Comparison of ENCODE assay signal across 15 cellular contexts in the genomic region with DNA sequence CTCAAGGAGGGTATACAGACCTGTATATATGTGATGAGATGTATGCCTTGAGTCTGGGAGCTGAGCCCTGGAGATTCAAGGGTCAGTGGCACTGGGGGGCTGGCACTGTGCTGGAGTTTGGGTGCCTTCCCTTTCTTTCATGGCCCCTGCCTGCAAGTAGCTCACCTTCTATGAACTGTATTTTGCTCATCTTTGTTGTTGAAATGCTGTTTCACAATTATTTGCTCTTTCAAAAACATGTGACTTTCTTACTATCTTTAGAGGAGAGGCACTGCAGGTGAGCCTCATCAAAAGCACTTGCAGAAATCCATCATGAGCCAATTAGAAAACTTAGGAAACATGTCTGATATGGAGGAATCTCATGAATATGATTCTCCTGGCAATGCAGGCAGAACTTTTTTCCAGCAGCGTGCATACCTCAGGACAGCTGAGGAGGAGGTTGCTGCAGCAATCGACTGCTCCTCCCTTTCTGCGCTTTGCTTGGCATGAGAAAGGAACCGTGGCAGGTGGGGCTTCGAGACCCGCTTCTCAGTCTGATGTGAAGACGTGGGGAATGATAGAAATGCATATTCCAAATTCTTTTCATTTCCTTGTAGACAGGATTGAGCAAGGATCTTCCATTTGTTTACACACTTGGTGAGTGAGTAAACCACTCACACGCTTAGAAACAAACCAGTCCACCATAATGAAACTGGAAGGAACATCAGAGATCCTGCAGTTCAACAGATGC.
DNase-seq lines count a peak whose midpoint lies in the region; ATAC-seq and TF ChIP-seq lines count a peak whose summit lies in the region.
"Had no signal": no experiment of that assay in that cellular context is flagged by ENCODE, and none has a peak within 500 bp of the region (broad histone marks: within the 10 kb centered on the region; RNA-seq: fewer than 3 reads in every experiment).

No MANE protein-coding gene starts in this region.

- H3K4me1 ChIP-seq in IMR-90 (ENCODE audit: control insufficient read depth, insufficient read depth, low read length) (peaks cover 16% of the 10 kb centered on the region), lower lobe of right lung (peaks cover 4% of the 10 kb centered on the region)
- H3K4me1 ChIP-seq in naive thymus-derived CD4-positive, alpha-beta T cell (ENCODE audit: control insufficient read depth in 2 of 2, insufficient read depth in 2 of 2, low read length in 2 of 2): no peaks in the 10 kb centered on the region
- H3K4me1 ChIP-seq: neural progenitor cell, testis had no signal

- peak overlapping the region; percentile 38 to 91; a peak in 3 of 4 replicates for H4K8ac ChIP-seq in IMR-90 (ENCODE audit: low read depth in 2 of 2, low read length in 2 of 2)

- intact Hi-C loops in IMR-90 (cut with micrococcal nuclease) (no loop called here), lower lobe of right lung (cut with DNase I) (no loop called here)
- intact Hi-C loops in naive thymus-derived CD4-positive, alpha-beta T cell (cut with micrococcal nuclease): no loop called here

- H3K79me1 ChIP-seq in IMR-90 (ENCODE audit: low read depth in 1 of 2, low read length in 2 of 2): no peaks in the 10 kb centered on the region; a peak in 1 of 4 replicates

- H3K4me2 ChIP-seq in IMR-90 (ENCODE audit: low read depth, low read length): peak overlapping the region; percentile 72
- H3K4me2 ChIP-seq: neural progenitor cell had no signal

- DNase-seq in AG04449 (ENCODE audit: low read depth, low spot score): peak; percentile 47
- DNase-seq in IMR-90: peak; percentile 89
- DNase-seq in epithelial cell of esophagus (ENCODE audit: low read depth): peak; percentile 52
- DNase-seq in lower lobe of right lung: no peak
- no peak for DNase-seq in naive thymus-derived CD4-positive, alpha-beta T cell
- no peak for DNase-seq in NAMALWA (ENCODE audit: low spot score)
- DNase-seq: activated T-cell treated with anti-CD3 and anti-CD28 coated beads, Interleukin-2, amount 50 U/mL, for 1 hour; left colon; NCI-H1417 treated with DMSO at 0.1 percent for 48 hours; NCI-H526 treated with DMSO at 0.1 percent for 48 hours; testis had no signal

- H3K27ac ChIP-seq in IMR-90 (ENCODE audit: insufficient read depth, low read length) (peak overlapping the region; percentile 67; the same call in 1 of the 2 replicates), lower lobe of right lung (peak overlapping the region; percentile 47)
- no peak overlapping the region for H3K27ac ChIP-seq in naive thymus-derived CD4-positive, alpha-beta T cell (ENCODE audit: low read depth, low read length)
- H3K27ac ChIP-seq: neural progenitor cell, RWPE1, testis had no signal

- H3K4ac ChIP-seq in IMR-90 (ENCODE audit: low read depth, low read length): peak overlapping the region; percentile 85

- H3K4me3 ChIP-seq in AG04449 (ENCODE audit: low read depth, low read length): no peak overlapping the region
- peak overlapping the region; percentile 28; the same call in 1 of the 2 replicates for H3K4me3 ChIP-seq in IMR-90 (ENCODE audit: insufficient read depth, low read depth, low read length)
- no peak overlapping the region for H3K4me3 ChIP-seq in epithelial cell of esophagus (ENCODE audit: low read length)
- peak overlapping the region; percentile 19 for H3K4me3 ChIP-seq in lower lobe of right lung
- H3K4me3 ChIP-seq in naive thymus-derived CD4-positive, alpha-beta T cell (ENCODE audit: low read length): no peak overlapping the region
- H3K4me3 ChIP-seq: neural progenitor cell, testis had no signal

- H2AK9ac ChIP-seq in IMR-90 (replicated peaks; ENCODE audit: low read depth, low read length, poor library complexity): peak overlapping the region; percentile 3

- H2AK5ac ChIP-seq in IMR-90 (ENCODE audit: low read depth, low read length): peak overlapping the region; percentile 87

- no peaks in the 10 kb centered on the region for H3K9me3 ChIP-seq in IMR-90 (ENCODE audit: control insufficient read depth, insufficient read depth, low read length)
- no peaks in the 10 kb centered on the region for H3K9me3 ChIP-seq in lower lobe of right lung
- H3K9me3 ChIP-seq in naive thymus-derived CD4-positive, alpha-beta T cell (ENCODE audit: control insufficient read depth in 2 of 3, low read length in 3 of 3): no peaks in the 10 kb centered on the region
- H3K9me3 ChIP-seq: testis had no signal

- H3K36me3 ChIP-seq in IMR-90 (ENCODE audit: control insufficient read depth, insufficient read depth, low read length): no peaks in the 10 kb centered on the region
- H3K36me3 ChIP-seq in lower lobe of right lung: no peaks in the 10 kb centered on the region
- H3K36me3 ChIP-seq in naive thymus-derived CD4-positive, alpha-beta T cell (ENCODE audit: control insufficient read depth in 2 of 3, insufficient read depth in 3 of 3, low read length in 3 of 3): no peaks in the 10 kb centered on the region
- H3K36me3 ChIP-seq: neural progenitor cell had no signal

- POLR2A ChIA-PET in AG04449 (lab: Yijun Ruan, JAX): interaction anchor here (0.9 kb wide), 1 partner anchor 15 kb away, joined by 3 read pairs; no protein-coding TSS in a partner anchor
- POLR2A ChIA-PET in IMR-90 (lab: Charles Lee; ENCODE audit: unreplicated experiment): no interaction called here
- POLR2A ChIA-PET in naive thymus-derived CD4-positive, alpha-beta T cell (lab: Charles Lee): no interaction called here

- peak overlapping the region; percentile 92 for H3K56ac ChIP-seq in IMR-90 (ENCODE audit: extremely low read depth, insufficient read depth, low read length)

- dilution Hi-C loops in IMR-90 (cut with HindIII; ENCODE audit: low sequenced_read_pairs, unreplicated experiment): no loop called here

- ATAC-seq in IMR-90 (ENCODE audit: low read depth) (peak; percentile 84), lower lobe of right lung (peak; percentile 81 to 82), HG03139 (IDR thresholded peaks at IDR 0.05; ENCODE audit: unreplicated experiment) (no peak), GM21367 (IDR thresholded peaks at IDR 0.05; ENCODE audit: unreplicated experiment) (no peak)
- no peak for ATAC-seq in naive thymus-derived CD4-positive, alpha-beta T cell
- ATAC-seq: left colon had no signal

- peak overlapping the region; percentile 89 for H3K23ac ChIP-seq in IMR-90 (ENCODE audit: low read depth, low read length)

- H3K36me3 Mint-ChIP-seq in naive thymus-derived CD4-positive, alpha-beta T cell: peaks cover 0 to 6% (median 0%) of the 10 kb centered on the region in 5 donors
- H3K36me3 Mint-ChIP-seq: neural progenitor cell had no signal

- peak overlapping the region; percentile 92 for H2BK20ac ChIP-seq in IMR-90 (ENCODE audit: low read depth, low read length)

- H2BK120ac ChIP-seq in IMR-90 (ENCODE audit: low read depth, low read length): peak overlapping the region; percentile 93

- no peaks in the 10 kb centered on the region for H4K20me1 ChIP-seq in IMR-90 (ENCODE audit: insufficient read depth, low read length)

- H3K4me1 Mint-ChIP-seq in naive thymus-derived CD4-positive, alpha-beta T cell: no peaks in the 10 kb centered on the region

- no peak for TF ChIP-seq POLR2A in IMR-90 (IDR thresholded peaks at IDR 0.05; ENCODE audit: low read depth, low read length)

- no CpG with 5 or more reads among the region's 8 CpGs for WGBS in IMR-90 (ENCODE audit: extremely low coverage in 2 of 2, insufficient read length in 1 of 2), 2 experiments

- H3K27me3 ChIP-seq in IMR-90 (ENCODE audit: control insufficient read depth, insufficient read depth, low read length) (no peaks in the 10 kb centered on the region), lower lobe of right lung (ENCODE audit: low read depth) (no peaks in the 10 kb centered on the region)
- no peaks in the 10 kb centered on the region for H3K27me3 ChIP-seq in naive thymus-derived CD4-positive, alpha-beta T cell (ENCODE audit: control insufficient read depth in 2 of 2, insufficient read depth in 2 of 2, low read length in 2 of 2)
- H3K27me3 ChIP-seq: neural progenitor cell, testis had no signal

- no peak for TF ChIP-seq RAD21 in IMR-90 (IDR thresholded peaks at IDR 0.05; ENCODE audit: low read length)

- H2BK5ac ChIP-seq in IMR-90 (ENCODE audit: low read depth, low read length, poor library complexity, severe bottlenecking): peak overlapping the region; percentile 94

- H3K9ac ChIP-seq in IMR-90 (ENCODE audit: low read depth, low read length): no peak overlapping the region; the same call in 1 of the 2 replicates
- H3K9ac ChIP-seq: neural progenitor cell had no signal

- peaks cover 13% of the 10 kb centered on the region for H3K9me1 ChIP-seq in IMR-90 (ENCODE audit: insufficient read depth, low read length)

- no peak overlapping the region for H3K27ac Mint-ChIP-seq in naive thymus-derived CD4-positive, alpha-beta T cell
- H3K27ac Mint-ChIP-seq: neural progenitor cell had no signal

- H3K4me3 Mint-ChIP-seq in naive thymus-derived CD4-positive, alpha-beta T cell: no peak overlapping the region
- H3K4me3 Mint-ChIP-seq: neural progenitor cell had no signal

- BruUV-seq in IMR-90 (replicated peaks; lab: Mats Ljungman, UMichigan): no TSS peak

- H3K14ac ChIP-seq in IMR-90 (replicated peaks; ENCODE audit: low read depth, low read length): peak overlapping the region; percentile 86

- peaks cover 4 to 16% (median 8%) of the 10 kb centered on the region in 5 donors for H3K27me3 Mint-ChIP-seq in naive thymus-derived CD4-positive, alpha-beta T cell

- H3K9me3 Mint-ChIP-seq in naive thymus-derived CD4-positive, alpha-beta T cell: peaks cover 0 to 20% (median 4%) of the 10 kb centered on the region in 11 donors

- CTCF ChIA-PET in AG04449 (lab: Yijun Ruan, JAX) (no interaction called here), IMR-90 (lab: Yijun Ruan, JAX) (interaction anchor here (1.1 kb wide), 1 partner anchor 13 kb away, joined by 4 read pairs; no protein-coding TSS in a partner anchor)
- CTCF ChIA-PET in naive thymus-derived CD4-positive, alpha-beta T cell (lab: Charles Lee): no interaction called here

- peak overlapping the region; percentile 38 for H2AFZ ChIP-seq in IMR-90 (replicated peaks; ENCODE audit: low read length, poor library complexity)
- H2AFZ ChIP-seq: neural progenitor cell had no signal

- H4K91ac ChIP-seq in IMR-90 (ENCODE audit: insufficient read depth, low read depth, low read length): peak overlapping the region; percentile 92

- H3K18ac ChIP-seq in IMR-90 (ENCODE audit: low read depth, low read length): peak overlapping the region; percentile 63

- peak overlapping the region; percentile 31 for H4K5ac ChIP-seq in IMR-90 (ENCODE audit: low read depth, low read length)

- H2BK15ac ChIP-seq in IMR-90 (ENCODE audit: low read depth, low read length): peak overlapping the region; percentile 90; the same call in 2 of the 3 replicates

- TF ChIP-seq CTCF in AG04449 (IDR thresholded peaks at IDR 0.05; ENCODE audit: insufficient read depth, low read length, missing control alignments) (no peak), IMR-90 (conservative IDR thresholded peaks at IDR 0.05; ENCODE audit: low read depth, low read length) (no peak), epithelial cell of esophagus (IDR thresholded peaks at IDR 0.05; ENCODE audit: insufficient read depth, low read depth, low read length, missing control alignments) (no peak), lower lobe of right lung (IDR thresholded peaks at IDR 0.05) (no peak)

- in situ Hi-C loops in IMR-90 (cut with MboI; ENCODE audit: low sequenced_read_pairs): no loop called here

TF ChIP-seq in IMR-90, 13 proteins besides CTCF, POLR2A, EP300 and RAD21 (continues in another document):
- TF ChIP-seq RFX5 (IDR thresholded peaks at IDR 0.05; ENCODE audit: low read depth, low read length): no peak
- TF ChIP-seq FOS (IDR thresholded peaks at IDR 0.05; ENCODE audit: low read depth, low read length): peak; percentile 23; the same call in 1 of the 2 replicates

Comparison
In these comparisons a context has a peak if more than half of its experiments do, and no peak if none do; other contexts are left out.
1. DNase-seq: peak in AG04449 (single experiment), IMR-90 (single experiment) and epithelial cell of esophagus (single experiment); none in lower lobe of right lung (single experiment), naive thymus-derived CD4-positive, alpha-beta T cell (0 of 9) and NAMALWA (single experiment).
2. H3K4me3 ChIP-seq: peak in IMR-90 (single experiment) and lower lobe of right lung (single experiment); none in AG04449 (single experiment), epithelial cell of esophagus (single experiment) and naive thymus-derived CD4-positive, alpha-beta T cell (single experiment).
3. ATAC-seq: peak in IMR-90 (single experiment) and lower lobe of right lung (2 of 2); none in HG03139 (single experiment), naive thymus-derived CD4-positive, alpha-beta T cell (single experiment) and GM21367 (single experiment).